ENCODE assay signal across 8 cellular contexts in the genomic region with DNA sequence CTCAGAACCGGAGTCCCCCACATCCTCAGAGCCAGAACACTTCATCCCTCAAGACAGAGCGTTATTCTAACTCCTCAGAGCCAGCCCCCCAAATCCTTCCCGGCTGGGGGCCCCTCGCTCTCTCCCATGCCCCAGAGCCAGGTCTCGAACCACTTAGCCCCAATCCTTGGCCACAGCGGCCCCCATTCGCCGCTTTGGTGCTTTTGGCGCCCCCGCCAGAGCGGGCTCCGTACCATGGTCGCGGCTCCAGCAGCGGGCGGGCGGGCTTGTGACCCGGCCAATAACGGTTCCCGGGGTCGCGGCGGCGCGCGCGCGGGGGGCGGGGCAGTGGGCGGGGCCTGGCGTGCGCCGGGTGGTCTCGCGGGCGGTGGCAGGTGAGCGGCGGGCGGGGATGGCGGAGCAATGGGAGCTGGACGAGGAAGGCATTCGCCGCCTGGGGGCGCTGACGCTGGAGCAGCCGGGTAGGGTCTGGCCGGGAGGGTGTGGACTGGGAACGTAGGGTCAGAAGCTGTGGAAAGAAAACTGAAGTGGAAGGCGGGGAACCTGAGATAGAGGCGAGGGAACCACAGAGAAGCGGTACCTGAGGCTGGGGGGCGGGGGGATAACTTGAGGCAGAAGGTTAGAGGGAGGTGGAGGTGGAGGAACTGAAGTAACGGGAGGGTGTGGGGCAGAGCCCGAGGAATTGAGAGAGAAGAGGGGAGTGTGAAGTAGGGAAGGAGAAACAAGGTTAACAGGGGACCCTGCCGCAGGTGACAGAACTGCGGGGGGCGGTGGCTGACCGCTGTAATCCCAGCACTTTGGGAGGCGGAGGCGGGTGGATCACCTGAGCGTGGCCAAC. TPM values are rescaled to one million over a fixed set of nuclear protein-coding genes. Genes with fewer than 3 reads are reported as not detected.
DNase-seq lines count a peak whose midpoint lies in the region; ATAC-seq and TF ChIP-seq lines count a peak whose summit lies in the region.

A gene (minus strand): TSS at position 270 of the 838 bp plus-strand sequence. CDS start 34 bp downstream, at position 236.
A gene with protein sequence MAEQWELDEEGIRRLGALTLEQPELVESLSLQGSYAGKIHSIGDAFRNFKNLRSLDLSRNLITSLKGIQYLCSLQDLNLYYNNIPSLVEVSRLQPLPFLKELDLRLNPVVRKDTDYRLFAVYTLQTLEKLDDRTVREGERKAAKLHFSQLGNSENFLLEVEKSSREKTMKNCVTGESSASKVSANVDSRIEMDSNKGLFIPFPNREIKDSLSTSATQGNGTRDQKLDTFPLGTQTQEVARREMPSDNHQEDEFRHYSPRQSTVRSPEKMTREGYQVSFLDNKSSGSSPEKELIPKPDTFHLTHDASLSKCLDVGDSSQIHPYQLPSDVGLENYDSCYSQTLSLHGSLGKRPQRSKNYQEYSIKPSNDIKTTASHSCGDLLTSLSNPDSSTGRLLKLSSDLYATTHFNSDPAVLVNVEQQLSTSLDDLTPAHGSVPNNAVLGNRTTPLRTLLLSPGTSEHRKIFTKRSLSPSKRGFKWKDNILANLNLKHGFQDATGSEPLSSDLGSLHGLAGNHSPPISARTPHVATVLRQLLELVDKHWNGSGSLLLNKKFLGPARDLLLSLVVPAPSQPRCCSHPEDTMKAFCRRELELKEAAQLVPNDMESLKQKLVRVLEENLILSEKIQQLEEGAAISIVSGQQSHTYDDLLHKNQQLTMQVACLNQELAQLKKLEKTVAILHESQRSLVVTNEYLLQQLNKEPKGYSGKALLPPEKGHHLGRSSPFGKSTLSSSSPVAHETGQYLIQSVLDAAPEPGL (plus strand): TSS at position 344 of the 838 bp plus-strand sequence. CDS start 48 bp downstream, at position 392.

- H3K79me1 ChIP-seq in trophoblast cell (ENCODE audit: low read length) = no peaks in the 10 kb centered on the region

- H3K9me2 ChIP-seq in OCI-LY7 (ENCODE audit: insufficient read depth, low read length) = no peaks in the 10 kb centered on the region

- intact Hi-C loops in OCI-LY7 (cut with micrococcal nuclease; ENCODE audit: unreplicated experiment) = no loop called here
- intact Hi-C loops in heart left ventricle (cut with DNase I) = no loop called here

- TF ChIP-seq CTCF in OCI-LY7 (conservative IDR thresholded peaks at IDR 0.05; ENCODE audit: low read length) (peak; percentile 40; the same call in 1 of the 2 replicates), heart left ventricle (IDR thresholded peaks at IDR 0.05) (peak in 10 of 12 donors; percentile 15 to 54 (median 41)), tibial nerve (IDR thresholded peaks at IDR 0.05) (peak in 4 of 5 experiments; percentile 33 to 58 (median 47))

- H2AFZ ChIP-seq in OCI-LY7 (ENCODE audit: low read length) (no peak within 1 kb of the TSS), trophoblast cell (ENCODE audit: insufficient read depth, low read length, poor library complexity) (peak within 1 kb of the TSS; percentile 10)

- no peak within 1 kb of the TSS for H3K4me3 ChIP-seq in OCI-LY7 (ENCODE audit: low read depth, low read length, poor library complexity, severe bottlenecking)
- peak within 1 kb of the TSS; percentile 4 to 58 (median 50) for H3K4me3 ChIP-seq in heart left ventricle
- peak within 1 kb of the TSS; percentile 49 for H3K4me3 ChIP-seq in trophoblast cell (ENCODE audit: low read depth, low read length)
- peak within 1 kb of the TSS; percentile 27 to 59 (median 43) for H3K4me3 ChIP-seq in tibial nerve

- H3K27ac ChIP-seq in OCI-LY7 (ENCODE audit: low read depth, low read length, poor library complexity, severe bottlenecking) = no peak within 1 kb of the TSS
- H3K27ac ChIP-seq in heart left ventricle = no peak within 1 kb of the TSS
- H3K27ac ChIP-seq in trophoblast cell (ENCODE audit: low read depth, low read length) = no peak within 1 kb of the TSS
- peak within 1 kb of the TSS in 2 of 4 donors; percentile 15 to 77 for H3K27ac ChIP-seq in tibial nerve

- H3K79me2 ChIP-seq in OCI-LY7 (ENCODE audit: insufficient read depth, low read depth, low read length) (no peaks in the 10 kb centered on the region), trophoblast cell (ENCODE audit: control insufficient read depth, insufficient read depth, low read length, poor library complexity) (no peaks in the 10 kb centered on the region)

- POLR2A ChIA-PET in OCI-LY7 (lab: Charles Lee) = interaction anchor here (1.0 to 1.6 kb wide), 2 partner anchors 26 to 30 kb away, joined by 3 to 4 read pairs; no protein-coding TSS in a partner anchor

- no peak within 1 kb of the TSS for H2BK12ac ChIP-seq in trophoblast cell (ENCODE audit: low read length)

- WGBS in heart left ventricle, 4 donors = 7 to 10% (median 8%) methylated on average over 54 to 61 of the region's 61 CpGs
- no CpG with 5 or more reads among the region's 61 CpGs for WGBS in trophoblast cell (ENCODE audit: extremely low coverage, insufficient coverage, insufficient read length)
- 7 to 8% methylated on average over 53 to 55 of the region's 61 CpGs for WGBS in tibial nerve, 2 donors

- H2BK5ac ChIP-seq in trophoblast cell (ENCODE audit: low read depth, low read length, poor library complexity) = no peak within 1 kb of the TSS

- no peak within 1 kb of the TSS for H3K14ac ChIP-seq in trophoblast cell (ENCODE audit: low read length)

- H3K27me3 ChIP-seq in heart left ventricle (peaks cover 0 to 19% (median 13%) of the 10 kb centered on the region in 9 donors), trophoblast cell (ENCODE audit: insufficient read depth, low read length) (no peaks in the 10 kb centered on the region), tibial nerve (peaks cover 0 to 24% of the 10 kb centered on the region in 2 donors)

- ATAC-seq in heart left ventricle = peak in 3 of 4 donors; percentile 54 to 74 (median 63)
- ATAC-seq in HG02571 (IDR thresholded peaks at IDR 0.05; ENCODE audit: unreplicated experiment) = no peak

- H3K4me2 ChIP-seq in OCI-LY7 (ENCODE audit: low read length) (peak within 1 kb of the TSS; percentile 38; the same call in 1 of the 2 replicates), trophoblast cell (ENCODE audit: low read length) (peak within 1 kb of the TSS; percentile 59)

- no peaks in the 10 kb centered on the region for H4K20me1 ChIP-seq in OCI-LY7 (ENCODE audit: insufficient read depth, low read length)

- BruUV-seq in OCI-LY7 (replicated peaks; lab: Mats Ljungman, UMichigan) = no TSS peak

- no peak for TF ChIP-seq EP300 in tibial nerve (IDR thresholded peaks at IDR 0.05)

- no peak within 1 kb of the TSS for H2AK5ac ChIP-seq in trophoblast cell (ENCODE audit: low read length)

- no peak within 1 kb of the TSS for H4K12ac ChIP-seq in trophoblast cell (ENCODE audit: low read depth, low read length)

- H2BK120ac ChIP-seq in trophoblast cell (ENCODE audit: insufficient read depth, low read length, poor library complexity) = no peak within 1 kb of the TSS

- H3K9me3 ChIP-seq in OCI-LY7 (ENCODE audit: low read length) (no peaks in the 10 kb centered on the region), heart left ventricle (no peaks in the 10 kb centered on the region), trophoblast cell (ENCODE audit: insufficient read depth, low read depth, low read length) (peaks cover 4% of the 10 kb centered on the region), tibial nerve (no peaks in the 10 kb centered on the region)

- H3K4me1 ChIP-seq in OCI-LY7 (ENCODE audit: insufficient read depth, low read length, poor library complexity, severe bottlenecking) (peaks cover 25% of the 10 kb centered on the region), heart left ventricle (peaks cover 0 to 22% (median 6%) of the 10 kb centered on the region in 12 donors), trophoblast cell (ENCODE audit: control insufficient read depth in 1 of 2, insufficient read depth in 2 of 2, low read length in 2 of 2) (peaks cover 3 to 6% of the 10 kb centered on the region in 2 experiments), tibial nerve (peaks cover 0 to 20% (median 2%) of the 10 kb centered on the region in 4 donors)

- no peaks in the 10 kb centered on the region for H3K36me3 ChIP-seq in OCI-LY7 (ENCODE audit: insufficient read depth, low read length)
- no peaks in the 10 kb centered on the region for H3K36me3 ChIP-seq in heart left ventricle
- H3K36me3 ChIP-seq in trophoblast cell (ENCODE audit: control insufficient read depth in 1 of 2, insufficient read depth in 2 of 2, low read length in 2 of 2) = no peaks in the 10 kb centered on the region
- no peaks in the 10 kb centered on the region for H3K36me3 ChIP-seq in tibial nerve

- no peak within 1 kb of the TSS for H4K8ac ChIP-seq in trophoblast cell (ENCODE audit: low read depth, low read length)

- DNase-seq in activated effector memory CD4-positive, alpha-beta T cell treated with anti-CD3 and anti-CD28 coated beads, Interleukin-2, amount 50 U/mL, for 16 hours = peak; percentile 78
- no peak for DNase-seq in activated effector memory CD4-positive, alpha-beta T cell treated with Interleukin-2 at 50 U/mL for 16 hours
- DNase-seq in OCI-LY7 (ENCODE audit: low spot score) = no peak
- peak; percentile 51 for DNase-seq in activated naive CD4-positive, alpha-beta T cell treated with Interleukin-2 at 50 U/mL for 16 hours
- DNase-seq in heart left ventricle = peak; percentile 37 to 64 (median 49)
- peak; percentile 38 to 66 for DNase-seq in trophoblast cell
- peak in 1 of 2 donors; percentile 21 for DNase-seq in tibial nerve (ENCODE audit: low spot score in 2 of 2)

- no peak for TF ChIP-seq POLR2A in heart left ventricle (IDR thresholded peaks at IDR 0.05)
- TF ChIP-seq POLR2A in tibial nerve (IDR thresholded peaks at IDR 0.05) = no peak

- no peak within 1 kb of the TSS for H3K4ac ChIP-seq in trophoblast cell (ENCODE audit: low read depth, low read length)

- CTCF ChIA-PET in OCI-LY7 (lab: Charles Lee; ENCODE audit: unreplicated experiment) = interaction anchor here (0.7 kb wide), 1 partner anchor 31 kb away, joined by 5 read pairs; no protein-coding TSS in a partner anchor

- H3K18ac ChIP-seq in trophoblast cell (ENCODE audit: low read length) = no peak within 1 kb of the TSS

- H3K23ac ChIP-seq in trophoblast cell (ENCODE audit: low read length) = peak within 1 kb of the TSS; percentile 78

- H3K9ac ChIP-seq in trophoblast cell (ENCODE audit: low read length) = peak within 1 kb of the TSS; percentile 12

- H4K91ac ChIP-seq in trophoblast cell (ENCODE audit: low read depth, low read length) = no peak within 1 kb of the TSS

RNA-seq across cellular contexts. Expression of the first gene that starts in this region (rescaled TPM):
- total RNA-seq in OCI-LY7 (2014; rRNA removed; shearing (Covaris generic)) = not detected in 2 replicates
- total RNA-seq in OCI-LY7 (2022) = 0.17 and 1.4 TPM in 2 replicates
- total RNA-seq in heart left ventricle = under 1 TPM in 1 of 9 donors, not detected in 8; 0.29 TPM
- under 1 TPM in 1 of 2 donors, not detected in 1; 0.19 TPM for polyA plus RNA-seq in heart left ventricle
- polyA plus RNA-seq in trophoblast cell (2013) = 0.10 and 0.22 TPM in 2 replicates
- total RNA-seq in tibial nerve = 1 to 10 TPM in 1 of 4 donors, under 1 TPM in 3; under 0.01 to 2.3 (median 0.25) TPM

RNA-seq across cellular contexts. Expression of the second gene that starts in this region (rescaled TPM):
- not detected in 2 replicates for total RNA-seq in OCI-LY7 (2014; rRNA removed; shearing (Covaris generic))
- total RNA-seq in OCI-LY7 (2022) (not detected in 2 replicates), heart left ventricle (under 1 TPM in 1 of 9 donors, not detected in 8; 0.27 TPM), tibial nerve (1 to 10 TPM in 2 of 4 donors, under 1 TPM in 1, not detected in 1; 0.30 to 4.6 (median 2.1) TPM)
- polyA plus RNA-seq in heart left ventricle = under 1 TPM; 0.15 to 0.42 TPM
- 0.03 and 0.08 TPM in 2 replicates for polyA plus RNA-seq in trophoblast cell (2013)

Comparison
In these comparisons a context has a peak if more than half of its experiments do, and no peak if none do; other contexts are left out.
1. DNase-seq: peak in activated effector memory CD4-positive, alpha-beta T cell treated with anti-CD3 and anti-CD28 coated beads, Interleukin-2, amount 50 U/mL, for 16 hours (single experiment), activated naive CD4-positive, alpha-beta T cell treated with Interleukin-2 at 50 U/mL for 16 hours (single experiment) and trophoblast cell (2 of 2); none in activated effector memory CD4-positive, alpha-beta T cell treated with Interleukin-2 at 50 U/mL for 16 hours (single experiment) and OCI-LY7 (single experiment).
2. Peak in DNase-seq, ATAC-seq and H3K4me3 ChIP-seq in heart left ventricle; RNA of the genes that start here not detected or under 1 TPM.
3. Peak in every context shown above with its lines, with median percentiles within 50 percentile points of each other: CTCF ChIP-seq.